ENCODE assay signal across 8 cellular contexts in genomic region chr1:39639333-39640130, GRCh38. TPM values are rescaled to one million over a fixed set of nuclear protein-coding genes. Genes with fewer than 3 reads are reported as not detected.
A peak's percentile ranks its signal among the peaks of the same experiment; 100 is the strongest.
DNase-seq lines count a peak whose midpoint lies in the region; ATAC-seq and TF ChIP-seq lines count a peak whose summit lies in the region.

Gene HEYL (minus strand): TSS chr1:39639643. CDS start chr1:39639625, 18 bp downstream.

- TF ChIP-seq CTCF in fibroblast of villous mesenchyme (IDR thresholded peaks at IDR 0.05; ENCODE audit: insufficient read depth, low read depth, low read length) (peak; percentile 39), osteoblast (IDR thresholded peaks at IDR 0.05; ENCODE audit: extremely low read depth, low read depth, low read length) (peak; percentile 46), thyroid gland (IDR thresholded peaks at IDR 0.05) (peak in 1 of 6 experiments; percentile 27)

- H2AFZ ChIP-seq in osteoblast (ENCODE audit: low read length): peak within 1 kb of the TSS; percentile 48

- H3K4me2 ChIP-seq in osteoblast (ENCODE audit: insufficient read depth, low read length): peak within 1 kb of the TSS; percentile 56

- H3K9me3 ChIP-seq in osteoblast (ENCODE audit: low read depth, low read length): no peaks in the 10 kb centered on the region
- H3K9me3 ChIP-seq in thyroid gland: no peaks in the 10 kb centered on the region

- H3K4me3 ChIP-seq in fibroblast of villous mesenchyme (ENCODE audit: low read depth, low read length): peak within 1 kb of the TSS; percentile 49
- H3K4me3 ChIP-seq in osteoblast (ENCODE audit: insufficient read depth, low read length): peak within 1 kb of the TSS; percentile 70
- H3K4me3 ChIP-seq in thyroid gland (replicated peaks in 1 of 3): peak within 1 kb of the TSS in 1 of 3 donors; percentile 39

- no peak within 1 kb of the TSS for H3K27ac ChIP-seq in osteoblast (ENCODE audit: low read depth, low read length)
- H3K27ac ChIP-seq in thyroid gland: peak within 1 kb of the TSS in 1 of 3 donors; percentile 57

- H3K79me2 ChIP-seq in osteoblast (ENCODE audit: insufficient read depth, low read length): no peaks in the 10 kb centered on the region

- TF ChIP-seq POLR2A in thyroid gland (IDR thresholded peaks at IDR 0.05): no peak

- H3K36me3 ChIP-seq in osteoblast (ENCODE audit: insufficient read depth, low read length): no peaks in the 10 kb centered on the region
- no peaks in the 10 kb centered on the region for H3K36me3 ChIP-seq in thyroid gland

- no peaks in the 10 kb centered on the region for H4K20me1 ChIP-seq in osteoblast (ENCODE audit: insufficient read depth, low read length)

- no peak for ATAC-seq in GM18907 (IDR thresholded peaks at IDR 0.05; ENCODE audit: unreplicated experiment)

- H3K4me1 ChIP-seq in osteoblast (ENCODE audit: insufficient read depth, low read length) (peaks cover 38% of the 10 kb centered on the region), thyroid gland (peaks cover 0 to 12% of the 10 kb centered on the region in 2 donors)

- intact Hi-C loops in thyroid gland (cut with DNase I): no loop called here

- H3K27me3 ChIP-seq in osteoblast (ENCODE audit: insufficient read depth, low read length) (no peaks in the 10 kb centered on the region), thyroid gland (no peaks in the 10 kb centered on the region)

- 5% methylated on average over 15 of the region's 88 CpGs; no CpG with 5 or more reads in 1 of the 2 donors for WGBS in thyroid gland, 2 donors

- peak; percentile 39 for DNase-seq in SIG-M5 treated with dmso at 0.1 percent for 504 hours (lab: John Stamatoyannopoulos, UW; ENCODE audit: unreplicated experiment)
- DNase-seq in SIG-M5 (lab: John Stamatoyannopoulos, UW): no peak
- DNase-seq in NOMO-1 treated with dmso at 0.1 percent for 144 hours (lab: John Stamatoyannopoulos, UW; ENCODE audit: unreplicated experiment): peak; percentile 73
- peak; percentile 81 to 88 for DNase-seq in activated T-cell treated with anti-CD3 and anti-CD28 coated beads, Interleukin-2, amount 50 U/mL, for 48 hours
- DNase-seq in fibroblast of villous mesenchyme (ENCODE audit: low read depth): peak; percentile 71
- DNase-seq in osteoblast (ENCODE audit: insufficient read length, low spot score, missing footprints): peak; percentile 96
- DNase-seq in thyroid gland: peak; percentile 48 to 61

RNA-seq across cellular contexts. Expression of gene HEYL, which starts in this region (rescaled TPM):
- total RNA-seq in fibroblast of villous mesenchyme: under 0.01 and 0.32 TPM in 2 replicates
- under 0.01 TPM in 2 replicates for total RNA-seq in osteoblast
- total RNA-seq in thyroid gland: 10 to 100 TPM in 2 of 4 donors, 1 to 10 TPM in 2; 9.3 to 17.0 (median 11.5) TPM

Comparison
In these comparisons a context has a peak if more than half of its experiments do, and no peak if none do; other contexts are left out.
1. Peak in DNase-seq and H3K4me3 ChIP-seq in fibroblast of villous mesenchyme; RNA of the gene not detected or under 1 TPM.
2. Peak in DNase-seq, H3K4me3 ChIP-seq and H3K4me2 ChIP-seq in osteoblast; RNA of the gene not detected or under 1 TPM.